8 cellular contexts compared by ENCODE assay signal in genomic region chr20:24948939-24949679, GRCh38. TPM values are rescaled to one million over a fixed set of nuclear protein-coding genes. Genes with fewer than 3 reads are reported as not detected.
DNase-seq lines count a peak whose midpoint lies in the region; ATAC-seq and TF ChIP-seq lines count a peak whose summit lies in the region.

A gene with protein sequence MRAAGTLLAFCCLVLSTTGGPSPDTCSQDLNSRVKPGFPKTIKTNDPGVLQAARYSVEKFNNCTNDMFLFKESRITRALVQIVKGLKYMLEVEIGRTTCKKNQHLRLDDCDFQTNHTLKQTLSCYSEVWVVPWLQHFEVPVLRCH (plus strand): TSS chr20:24949269. CDS start chr20:24949506, 237 bp downstream.

- no peaks in the 10 kb centered on the region for H3K9me2 ChIP-seq in Karpas-422 (replicated peaks; ENCODE audit: insufficient read depth, low read length)

- no peak within 1 kb of the TSS for H2AFZ ChIP-seq in Karpas-422 (ENCODE audit: low read length)

- peak within 1 kb of the TSS; percentile 39 to 70 (median 60) for H3K27ac ChIP-seq in esophagus squamous epithelium
- no peak within 1 kb of the TSS for H3K27ac ChIP-seq in Karpas-422 (ENCODE audit: low read length)
- H3K27ac ChIP-seq in WERI-Rb-1, result no peak within 1 kb of the TSS

- H4K20me1 ChIP-seq in Karpas-422 (ENCODE audit: insufficient read depth, low read depth, low read length), result no peaks in the 10 kb centered on the region

- TF ChIP-seq POLR2A in esophagus squamous epithelium (IDR thresholded peaks at IDR 0.05), result peak in 1 of 4 donors; percentile 56

- TF ChIP-seq CTCF in esophagus squamous epithelium (IDR thresholded peaks at IDR 0.05), result no peak
- TF ChIP-seq CTCF in WERI-Rb-1 (IDR thresholded peaks at IDR 0.05; ENCODE audit: low read depth, low read length), result no peak

- 33 to 74% methylated on average over 4 to 9 of the region's 20 CpGs for WGBS in esophagus squamous epithelium, 2 donors

- H3K36me3 ChIP-seq in esophagus squamous epithelium, result no peaks in the 10 kb centered on the region
- H3K36me3 ChIP-seq in Karpas-422 (ENCODE audit: insufficient read depth, low read length), result no peaks in the 10 kb centered on the region
- H3K36me3 ChIP-seq in WERI-Rb-1, result no peaks in the 10 kb centered on the region

- H3K4me3 ChIP-seq in esophagus squamous epithelium (peak within 1 kb of the TSS; percentile 12 to 46 (median 34)), Karpas-422 (ENCODE audit: low read length) (no peak within 1 kb of the TSS), WERI-Rb-1 (ENCODE audit: low read depth, low read length) (no peak within 1 kb of the TSS)

- ATAC-seq in HG03571 (IDR thresholded peaks at IDR 0.05; ENCODE audit: unreplicated experiment), result peak; percentile 59

- H3K9me3 ChIP-seq in esophagus squamous epithelium, result peaks cover 0 to 3% (median 0%) of the 10 kb centered on the region in 3 donors
- H3K9me3 ChIP-seq in Karpas-422 (ENCODE audit: low read length), result no peaks in the 10 kb centered on the region
- no peaks in the 10 kb centered on the region for H3K9me3 ChIP-seq in WERI-Rb-1 (ENCODE audit: severe bottlenecking)

- peak; percentile 77 for DNase-seq in CD1c-positive myeloid dendritic cell (ENCODE audit: extremely low spot score)
- DNase-seq in activated CD4-positive, alpha-beta T cell treated with anti-CD3 and anti-CD28 coated beads, Interleukin-2, amount 50 U/mL, for 24 hours (ENCODE audit: low read depth in 1 of 2, low spot score in 1 of 2), result peak; percentile 57 to 75
- DNase-seq in esophagus squamous epithelium (lab: John Stamatoyannopoulos, UW), result no peak
- peak; percentile 57 to 73 (median 73) for DNase-seq in stimulated activated CD4-positive, alpha-beta T cell treated with anti-CD3 and anti-CD28 coated beads, TNF-alpha, amount 100 ng/mL, for 4 hours (ENCODE audit: low read depth in 3 of 3)
- DNase-seq in Karpas-422, result no peak
- DNase-seq in NCI-H524 (lab: John Stamatoyannopoulos, UW), result no peak
- DNase-seq in WERI-Rb-1, result no peak

- H3K79me2 ChIP-seq in Karpas-422 (ENCODE audit: low read length), result no peaks in the 10 kb centered on the region

- intact Hi-C loops in esophagus squamous epithelium (cut with DNase I), result no loop called here

- peaks cover 0 to 8% (median 0%) of the 10 kb centered on the region in 3 donors for H3K4me1 ChIP-seq in esophagus squamous epithelium
- no peaks in the 10 kb centered on the region for H3K4me1 ChIP-seq in Karpas-422 (ENCODE audit: low read length)

- peaks cover 0 to 5% (median 0%) of the 10 kb centered on the region in 4 donors for H3K27me3 ChIP-seq in esophagus squamous epithelium
- H3K27me3 ChIP-seq in Karpas-422 (ENCODE audit: low read length), result no peaks in the 10 kb centered on the region
- no peaks in the 10 kb centered on the region for H3K27me3 ChIP-seq in WERI-Rb-1 (ENCODE audit: insufficient read depth, low read depth, severe bottlenecking)

- no peak within 1 kb of the TSS for H3K9ac ChIP-seq in Karpas-422 (ENCODE audit: low read length)

- no peak within 1 kb of the TSS for H3K4me2 ChIP-seq in Karpas-422 (ENCODE audit: low read depth, low read length, poor library complexity, severe bottlenecking)

RNA-seq across cellular contexts. Expression of the gene that starts here (rescaled TPM):
- 1 to 10 TPM; 2.5 to 6.1 (median 4.1) TPM for total RNA-seq in esophagus squamous epithelium
- not detected in 2 replicates for total RNA-seq in Karpas-422 (2014; rRNA removed; shearing (Covaris generic); ENCODE audit: low replicate concordance)

Comparison
In these comparisons a context has a peak if more than half of its experiments do, and no peak if none do; other contexts are left out.
1. DNase-seq: peak in CD1c-positive myeloid dendritic cell (single experiment), activated CD4-positive, alpha-beta T cell treated with anti-CD3 and anti-CD28 coated beads, Interleukin-2, amount 50 U/mL, for 24 hours (2 of 2) and stimulated activated CD4-positive, alpha-beta T cell treated with anti-CD3 and anti-CD28 coated beads, TNF-alpha, amount 100 ng/mL, for 4 hours (3 of 3); none in esophagus squamous epithelium (single experiment), Karpas-422 (single experiment), NCI-H524 (0 of 2) and WERI-Rb-1 (single experiment).
2. H3K27ac ChIP-seq: peak in esophagus squamous epithelium (4 of 4); none in Karpas-422 (single experiment) and WERI-Rb-1 (single experiment).
3. H3K4me3 ChIP-seq: peak in esophagus squamous epithelium (4 of 4); none in Karpas-422 (single experiment) and WERI-Rb-1 (single experiment).